Comparison of ENCODE assay signal across 8 cellular contexts in the genomic region with DNA sequence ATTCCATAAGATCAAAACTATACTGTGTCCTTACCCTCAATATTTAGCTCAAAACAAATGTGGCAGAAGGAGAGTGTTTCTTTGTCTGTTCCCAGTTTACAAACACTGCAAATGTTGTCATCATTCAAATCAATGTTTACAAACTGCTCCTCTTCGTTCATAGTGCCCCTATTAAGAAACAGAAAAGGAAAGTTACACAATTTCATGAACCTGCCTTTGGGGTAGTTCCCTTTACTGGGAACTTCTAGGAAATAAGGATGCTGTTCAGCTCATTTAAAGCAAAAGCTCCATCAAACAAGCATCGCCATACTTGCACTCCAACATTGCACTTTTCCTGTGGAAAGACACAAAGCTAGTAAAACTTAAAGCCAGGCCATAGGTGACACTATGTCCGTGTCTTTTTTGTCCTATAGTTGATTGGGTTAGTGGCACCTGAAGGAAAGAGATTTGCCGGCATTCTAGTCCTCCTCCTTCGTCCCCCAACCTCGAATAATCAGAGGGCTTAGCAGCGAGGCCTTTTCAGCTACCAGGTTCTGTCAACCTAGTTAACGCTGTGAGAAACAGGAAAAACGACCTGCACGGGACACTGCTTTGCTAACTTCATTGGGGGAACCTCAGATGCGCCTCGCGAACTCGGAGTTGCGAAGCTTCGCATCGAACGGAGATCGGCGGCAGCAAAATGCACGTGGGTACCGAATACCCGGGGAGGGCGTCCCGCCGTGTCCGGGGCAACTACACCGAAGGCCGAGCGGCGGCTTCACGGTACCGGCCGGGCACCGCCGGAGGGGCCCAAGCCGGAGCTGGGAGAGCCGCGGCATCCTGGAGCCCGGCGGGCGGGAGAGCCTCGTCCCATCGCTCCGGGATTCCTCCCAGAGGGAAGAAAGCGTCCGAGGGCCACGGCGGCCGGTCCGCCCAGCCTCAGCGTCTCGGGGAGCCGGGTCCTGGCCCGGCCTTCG. TPM values are rescaled to one million over a fixed set of nuclear protein-coding genes. Genes with fewer than 3 reads are reported as not detected.
DNase-seq lines count a peak whose midpoint lies in the region; ATAC-seq and TF ChIP-seq lines count a peak whose summit lies in the region.

No MANE protein-coding gene starts in this region.

- H3K9me3 ChIP-seq in CD4-positive, CD25-positive, alpha-beta regulatory T cell (ENCODE audit: control insufficient read depth in 2 of 2, low read length in 2 of 2), result no peaks in the 10 kb centered on the region
- H3K9me3 ChIP-seq in SU-DHL-6 (ENCODE audit: insufficient read depth, low read length), result no peaks in the 10 kb centered on the region
- no peaks in the 10 kb centered on the region for H3K9me3 ChIP-seq in ascending aorta
- no peaks in the 10 kb centered on the region for H3K9me3 ChIP-seq in iPS-15b (ENCODE audit: control insufficient read depth, insufficient read depth, low read length)
- no peaks in the 10 kb centered on the region for H3K9me3 ChIP-seq in sigmoid colon

- peak; percentile 19 to 69 (median 54) for DNase-seq in CD4-positive, CD25-positive, alpha-beta regulatory T cell
- DNase-seq in HK-2 (ENCODE audit: unreplicated experiment), result peak; percentile 4
- DNase-seq in ascending aorta (ENCODE audit: low spot score in 2 of 2), result no peak
- peak; percentile 68 for DNase-seq in sigmoid colon
- no peak for DNase-seq in GDM1 (lab: John Stamatoyannopoulos, UW)

- H3K9ac ChIP-seq in SU-DHL-6 (ENCODE audit: low read length), result peak overlapping the region; percentile 97
- peak overlapping the region; percentile 95 for H3K9ac ChIP-seq in iPS-15b (ENCODE audit: low read depth, low read length)

- peak; percentile 8 to 17 for ATAC-seq in CD4-positive, CD25-positive, alpha-beta regulatory T cell (ENCODE audit: low read depth in 2 of 2)
- peak; percentile 9 for ATAC-seq in GM19452 (IDR thresholded peaks at IDR 0.05; ENCODE audit: unreplicated experiment)

- no peak for TF ChIP-seq EP300 in sigmoid colon (IDR thresholded peaks at IDR 0.05)

- TF ChIP-seq CTCF in SU-DHL-6 (IDR thresholded peaks at IDR 0.05; ENCODE audit: insufficient read depth, low read length, poor library complexity, severe bottlenecking) (no peak), ascending aorta (IDR thresholded peaks at IDR 0.05) (no peak), sigmoid colon (IDR thresholded peaks at IDR 0.05) (no peak)

- H3K27ac Mint-ChIP-seq in CD4-positive, CD25-positive, alpha-beta regulatory T cell, result peak overlapping the region; percentile 96 to 98 (median 97)

- H3K36me3 ChIP-seq in CD4-positive, CD25-positive, alpha-beta regulatory T cell (ENCODE audit: control insufficient read depth, insufficient read depth, low read length), result peaks cover 26% of the 10 kb centered on the region
- peaks cover 47% of the 10 kb centered on the region for H3K36me3 ChIP-seq in SU-DHL-6 (ENCODE audit: low read length)
- peaks cover 0 to under 1% of the 10 kb centered on the region in 2 donors for H3K36me3 ChIP-seq in ascending aorta
- H3K36me3 ChIP-seq in iPS-15b (ENCODE audit: control insufficient read depth, insufficient read depth, low read length), result no peaks in the 10 kb centered on the region
- H3K36me3 ChIP-seq in sigmoid colon, result peaks cover 0 to 14% (median 0%) of the 10 kb centered on the region in 4 donors

- no peaks in the 10 kb centered on the region for H3K27me3 Mint-ChIP-seq in CD4-positive, CD25-positive, alpha-beta regulatory T cell

- H3K4me2 ChIP-seq in SU-DHL-6 (ENCODE audit: low read depth, low read length, poor library complexity, severe bottlenecking), result peak overlapping the region; percentile 93

- peaks cover 0 to 2% (median 0%) of the 10 kb centered on the region in 7 donors for H3K9me3 Mint-ChIP-seq in CD4-positive, CD25-positive, alpha-beta regulatory T cell

- no peaks in the 10 kb centered on the region for H3K9me2 ChIP-seq in SU-DHL-6 (replicated peaks; ENCODE audit: insufficient read depth, low read length)

- H3K4me1 Mint-ChIP-seq in CD4-positive, CD25-positive, alpha-beta regulatory T cell, result peaks cover 32 to 59% (median 42%) of the 10 kb centered on the region in 4 donors

- H3K27me3 ChIP-seq in CD4-positive, CD25-positive, alpha-beta regulatory T cell (ENCODE audit: control insufficient read depth, insufficient read depth, low read length), result no peaks in the 10 kb centered on the region
- H3K27me3 ChIP-seq in SU-DHL-6 (ENCODE audit: low read length), result no peaks in the 10 kb centered on the region
- H3K27me3 ChIP-seq in ascending aorta, result no peaks in the 10 kb centered on the region
- H3K27me3 ChIP-seq in iPS-15b (ENCODE audit: control insufficient read depth, insufficient read depth, low read length), result no peaks in the 10 kb centered on the region
- no peaks in the 10 kb centered on the region for H3K27me3 ChIP-seq in sigmoid colon

- peaks cover 56% of the 10 kb centered on the region for H3K79me2 ChIP-seq in SU-DHL-6 (ENCODE audit: insufficient read depth, low read length)

- H3K36me3 Mint-ChIP-seq in CD4-positive, CD25-positive, alpha-beta regulatory T cell, result peaks cover 19% of the 10 kb centered on the region

- intact Hi-C loops in ascending aorta (cut with DNase I), result loop anchor here (1.0 kb wide), 1 partner anchor 207 kb away; no protein-coding TSS in a partner anchor
- intact Hi-C loops in sigmoid colon (cut with DNase I), result loop anchor here (5.0 kb wide), 1 partner anchor 206 kb away; a partner anchor contains a TSS

- H4K20me1 ChIP-seq in SU-DHL-6 (ENCODE audit: low read depth, low read length), result peaks cover 12% of the 10 kb centered on the region; the same call in 1 of the 2 replicates

- H3K4me3 ChIP-seq in CD4-positive, CD25-positive, alpha-beta regulatory T cell (ENCODE audit: low read depth, low read length), result peak overlapping the region; percentile 100
- peak overlapping the region; percentile 75 for H3K4me3 ChIP-seq in SU-DHL-6 (ENCODE audit: insufficient read depth, low read length, poor library complexity, severe bottlenecking)
- peak overlapping the region; percentile 80 to 81 for H3K4me3 ChIP-seq in ascending aorta
- H3K4me3 ChIP-seq in iPS-15b (ENCODE audit: low read depth, low read length), result peak overlapping the region; percentile 65
- peak overlapping the region; percentile 59 to 95 (median 94) for H3K4me3 ChIP-seq in sigmoid colon

- no peak overlapping the region for H2AFZ ChIP-seq in SU-DHL-6 (ENCODE audit: low read depth, low read length, severe bottlenecking)

- peak overlapping the region; percentile 96 to 99 (median 98) for H3K4me3 Mint-ChIP-seq in CD4-positive, CD25-positive, alpha-beta regulatory T cell

- peak in 1 of 2 donors; percentile 14 for TF ChIP-seq POLR2A in sigmoid colon (IDR thresholded peaks at IDR 0.05)

- H3F3A ChIP-seq in SU-DHL-6 (ENCODE audit: insufficient read depth), result peaks cover 7% of the 10 kb centered on the region; the same call in 1 of the 2 replicates

- peak overlapping the region; percentile 87 for H3K27ac ChIP-seq in CD4-positive, CD25-positive, alpha-beta regulatory T cell (ENCODE audit: insufficient read depth, low read length, poor library complexity, severe bottlenecking)
- H3K27ac ChIP-seq in SU-DHL-6 (ENCODE audit: low read depth, low read length), result peak overlapping the region; percentile 84
- peak overlapping the region; percentile 80 to 85 for H3K27ac ChIP-seq in ascending aorta
- H3K27ac ChIP-seq in sigmoid colon, result peak overlapping the region; percentile 86 to 93 (median 88)

- H3K4me1 ChIP-seq in CD4-positive, CD25-positive, alpha-beta regulatory T cell (ENCODE audit: control insufficient read depth, insufficient read depth, low read length, poor library complexity, severe bottlenecking), result peaks cover 57% of the 10 kb centered on the region
- H3K4me1 ChIP-seq in ascending aorta, result peaks cover 0 to 4% of the 10 kb centered on the region in 2 donors
- no peaks in the 10 kb centered on the region for H3K4me1 ChIP-seq in iPS-15b (ENCODE audit: control insufficient read depth, insufficient read depth, low read length)
- peaks cover 0 to 28% (median 18%) of the 10 kb centered on the region in 4 donors for H3K4me1 ChIP-seq in sigmoid colon

- 1% methylated on average over 56 of the region's 56 CpGs for WGBS in sigmoid colon, 2 donors

RNA-seq across cellular contexts. Expression of a gene that starts 0.7 kb away (rescaled TPM):
- total RNA-seq in CD4-positive, CD25-positive, alpha-beta regulatory T cell, result 62.8 TPM
- 10 to 100 TPM; 59.3 to 74.6 (median 69.8) TPM for polyA plus RNA-seq in CD4-positive, CD25-positive, alpha-beta regulatory T cell
- total RNA-seq in ascending aorta (11.3 TPM), sigmoid colon (10 to 100 TPM in 2 of 4 donors, 1 to 10 TPM in 2; 6.4 to 12.8 (median 8.4) TPM)
- 1 to 10 TPM; 2.4 to 3.8 (median 2.8) TPM for polyA plus RNA-seq in sigmoid colon

Comparison
In these comparisons a context has a peak if more than half of its experiments do, and no peak if none do; other contexts are left out.
1. DNase-seq: peak in CD4-positive, CD25-positive, alpha-beta regulatory T cell (3 of 3), HK-2 (single experiment) and sigmoid colon (single experiment); none in ascending aorta (0 of 2) and GDM1 (single experiment).
2. Peak in every context shown above with its lines, with median percentiles within 50 percentile points of each other: H3K27ac ChIP-seq and H3K4me3 ChIP-seq.